8 cellular contexts compared by ENCODE assay signal in the genomic region with DNA sequence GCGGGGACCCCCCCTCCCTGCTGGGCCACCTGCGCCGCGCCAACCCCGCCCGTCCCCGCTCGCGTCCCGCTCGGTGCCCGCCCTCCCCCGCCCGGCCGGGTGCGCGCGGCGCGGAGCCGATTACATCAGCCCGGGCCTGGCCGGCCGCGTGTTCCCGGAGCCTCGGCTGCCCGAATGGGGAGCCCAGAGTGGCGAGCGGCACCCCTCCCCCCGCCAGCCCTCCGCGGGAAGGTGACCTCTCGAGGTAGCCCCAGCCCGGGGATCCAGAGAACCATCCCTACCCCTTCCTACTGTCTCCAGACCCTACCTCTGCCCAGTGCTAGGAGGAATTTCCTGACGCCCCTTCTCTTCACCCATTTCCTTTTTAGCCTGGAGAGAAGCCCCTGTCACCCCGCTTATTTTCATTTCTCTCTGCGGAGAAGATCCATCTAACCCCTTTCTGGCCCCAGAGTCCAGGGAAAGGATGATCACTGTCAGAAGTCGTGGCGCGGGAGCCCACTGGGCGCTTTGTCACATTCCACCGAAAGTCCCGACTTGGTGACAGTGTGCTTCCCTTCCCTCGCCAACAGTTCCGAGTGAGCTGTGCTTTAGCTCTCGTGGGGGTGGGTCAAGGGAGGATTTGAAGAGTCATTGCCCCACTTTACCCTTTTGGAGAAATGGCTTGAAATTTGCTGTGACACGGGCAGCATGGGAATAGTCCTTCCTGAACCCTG. TPM values are rescaled to one million over a fixed set of nuclear protein-coding genes. Genes with fewer than 3 reads are reported as not detected.
DNase-seq lines count a peak whose midpoint lies in the region; ATAC-seq and TF ChIP-seq lines count a peak whose summit lies in the region.

No MANE protein-coding gene starts in this region.

- DNase-seq in CD14-positive monocyte (ENCODE audit: low spot score) (peak; percentile 62), HCEC 1CT (peak; percentile 42), SJSA1 (ENCODE audit: low read depth in 1 of 2, low spot score in 2 of 2) (peak; percentile 36 to 59), adipocyte (ENCODE audit: low read depth) (peak; percentile 85), right atrium auricular region (ENCODE audit: low spot score) (peak; percentile 70), prostate gland (ENCODE audit: low spot score) (peak; percentile 61), NCI-H2107 treated with DMSO at 0.1 percent for 48 hours (lab: John Stamatoyannopoulos, UW; ENCODE audit: unreplicated experiment) (no peak)

- peak overlapping the region; percentile 14; the same call in 1 of the 2 replicates for H3K27ac ChIP-seq in SJSA1
- peak overlapping the region; percentile 98 for H3K27ac ChIP-seq in right atrium auricular region
- peak overlapping the region; percentile 90 to 95 for H3K27ac ChIP-seq in prostate gland

- peak overlapping the region; percentile 92 to 100 for H3K4me3 Mint-ChIP-seq in CD14-positive monocyte

- H3K9me3 Mint-ChIP-seq in CD14-positive monocyte, result peaks cover 0 to 2% (median 0%) of the 10 kb centered on the region in 7 donors

- WGBS in prostate gland, result 4% methylated on average over 41 of the region's 48 CpGs

- H3K4me3 ChIP-seq in SJSA1 (peak overlapping the region; percentile 84), adipocyte (ENCODE audit: low read length) (peak overlapping the region; percentile 87), right atrium auricular region (peak overlapping the region; percentile 82 to 87), prostate gland (peak overlapping the region; percentile 77 to 83)

- TF ChIP-seq CTCF in CD14-positive monocyte (IDR thresholded peaks at IDR 0.05), result no peak
- no peak for TF ChIP-seq CTCF in right atrium auricular region (IDR thresholded peaks at IDR 0.05)
- TF ChIP-seq CTCF in prostate gland (IDR thresholded peaks at IDR 0.05), result no peak

- intact Hi-C loops in CD14-positive monocyte (cut with micrococcal nuclease), result loop anchor here (2.0 to 5.0 kb wide), 7 partner anchors 15 to 230 kb away; no protein-coding TSS in a partner anchor
- intact Hi-C loops in prostate gland (cut with DNase I), result loop anchor here (5.0 kb wide), 2 partner anchors 130 to 230 kb away; no protein-coding TSS in a partner anchor

- H3K9me3 ChIP-seq in SJSA1 (replicated peaks), result no peaks in the 10 kb centered on the region
- H3K9me3 ChIP-seq in adipocyte (ENCODE audit: control insufficient read depth, low read length), result no peaks in the 10 kb centered on the region
- H3K9me3 ChIP-seq in right atrium auricular region, result no peaks in the 10 kb centered on the region
- no peaks in the 10 kb centered on the region for H3K9me3 ChIP-seq in prostate gland

- ATAC-seq in GM21526 (IDR thresholded peaks at IDR 0.05; ENCODE audit: low FRiP score, unreplicated experiment), result no peak

- H3K4me1 Mint-ChIP-seq in CD14-positive monocyte, result peaks cover 49% of the 10 kb centered on the region

- H3K36me3 ChIP-seq in SJSA1 (peaks cover 66% of the 10 kb centered on the region), adipocyte (ENCODE audit: control insufficient read depth, insufficient read depth, low read length, severe bottlenecking) (peaks cover 16% of the 10 kb centered on the region), right atrium auricular region (no peaks in the 10 kb centered on the region), prostate gland (no peaks in the 10 kb centered on the region)

- H3K27ac Mint-ChIP-seq in CD14-positive monocyte, result peak overlapping the region; percentile 80 to 95 (median 87)

- H3K9ac ChIP-seq in adipocyte (ENCODE audit: low read length), result peak overlapping the region; percentile 96

- H3K36me3 Mint-ChIP-seq in CD14-positive monocyte, result peaks cover 22 to 30% of the 10 kb centered on the region in 2 donors

- TF ChIP-seq POLR2A in prostate gland (IDR thresholded peaks at IDR 0.05), result no peak

- no peaks in the 10 kb centered on the region; the same call in 1 of the 2 replicates for H3K27me3 ChIP-seq in SJSA1 (replicated peaks)
- H3K27me3 ChIP-seq in adipocyte (replicated peaks; ENCODE audit: control insufficient read depth, insufficient read depth, low read length), result no peaks in the 10 kb centered on the region
- no peaks in the 10 kb centered on the region for H3K27me3 ChIP-seq in right atrium auricular region
- H3K27me3 ChIP-seq in prostate gland (replicated peaks; ENCODE audit: insufficient read depth), result no peaks in the 10 kb centered on the region

- peaks cover 1 to 11% (median 5%) of the 10 kb centered on the region in 3 donors for H3K27me3 Mint-ChIP-seq in CD14-positive monocyte (ENCODE audit: low read depth in 3 of 3)

- peaks cover 54% of the 10 kb centered on the region for H3K4me1 ChIP-seq in SJSA1 (replicated peaks)
- H3K4me1 ChIP-seq in adipocyte (ENCODE audit: control insufficient read depth, insufficient read depth, low read length), result peaks cover 59% of the 10 kb centered on the region
- peaks cover 0 to 66% of the 10 kb centered on the region in 2 donors for H3K4me1 ChIP-seq in right atrium auricular region
- peaks cover 19% of the 10 kb centered on the region for H3K4me1 ChIP-seq in prostate gland (replicated peaks)

RNA-seq across cellular contexts. Expression of a gene that starts 2.0 kb away (rescaled TPM):
- 10 to 100 TPM; 19.0 to 32.0 TPM for polyA plus RNA-seq in CD14-positive monocyte
- total RNA-seq in SJSA1 (2014; rRNA removed; shearing (Covaris generic)), result 61.0 and 80.2 TPM in 2 replicates
- 100 to 1,000 TPM; 102 to 132 TPM for total RNA-seq in right atrium auricular region
- total RNA-seq in prostate gland, result 100 to 1,000 TPM; 127 to 335 TPM

Comparison
In these comparisons a context has a peak if more than half of its experiments do, and no peak if none do; other contexts are left out.
1. H3K27ac ChIP-seq: peak in every context shown above with its lines; median percentile 98 in right atrium auricular region; 92 in prostate gland; 14 in SJSA1.